Comparison of ENCODE assay signal across 8 cellular contexts in the genomic region with DNA sequence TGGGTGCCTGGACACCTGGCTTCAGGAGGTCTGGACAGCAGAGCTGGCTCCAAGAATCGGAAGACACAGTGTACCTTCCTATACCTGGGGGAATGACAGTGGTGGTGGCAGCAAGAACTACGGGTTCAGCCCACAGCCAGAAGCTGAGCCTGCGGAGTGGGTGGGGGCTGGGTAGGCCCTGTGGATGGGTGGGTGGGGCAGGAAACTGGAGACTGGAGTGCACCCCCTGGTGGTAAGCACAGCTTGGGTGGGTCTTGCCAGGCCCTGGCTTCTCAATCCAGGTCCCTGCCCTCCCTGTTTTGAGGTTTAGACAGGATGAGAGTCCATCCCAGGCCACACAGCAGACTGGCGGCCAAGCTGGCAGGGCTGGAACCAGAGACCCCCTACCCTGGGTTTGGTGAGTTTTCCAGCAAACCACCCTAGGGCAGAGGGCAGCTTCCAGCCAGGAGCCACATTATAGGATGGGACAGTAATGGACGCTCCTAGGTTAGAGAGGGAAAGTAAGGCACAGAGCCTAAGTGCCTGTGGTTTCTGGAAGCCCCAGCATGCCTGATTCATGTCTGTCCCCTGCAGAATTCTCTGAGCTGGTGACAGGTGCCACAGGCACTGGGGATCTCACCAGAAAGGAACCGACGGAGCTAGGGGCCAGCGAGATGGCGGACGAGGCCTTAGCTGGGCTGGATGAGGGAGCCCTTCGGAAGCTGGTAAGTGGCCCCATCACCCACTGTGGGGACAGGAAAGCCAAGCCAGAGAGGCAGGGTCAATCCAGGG. TPM values are rescaled to one million over a fixed set of nuclear protein-coding genes. Genes with fewer than 3 reads are reported as not detected.
DNase-seq lines count a peak whose midpoint lies in the region; ATAC-seq and TF ChIP-seq lines count a peak whose summit lies in the region.

No MANE protein-coding gene starts in this region.

- in situ Hi-C loops in KBM-7 (cut with MboI; ENCODE audit: low pct_unique_long_range_greater_than_20kb, low sequenced_read_pairs) = no loop called here
- in situ Hi-C loops in transverse colon (cut with MboI; ENCODE audit: low pct_ligation_motif_present in 1 of 4, low pct_unique_long_range_greater_than_20kb in 1 of 4, low sequenced_read_pairs in 3 of 4) = loop anchor here (5.0 to 10.0 kb wide), 2 partner anchors 115 to 138 kb away; partner anchors contain the start of genes MORC2 (in 1 of the 4) and TUG1 (in 1 of the 4)

- H3K27ac Mint-ChIP-seq in Calu3 (ENCODE audit: unreplicated experiment) = peak overlapping the region; percentile 82
- H3K27ac Mint-ChIP-seq in activated CD4-positive, alpha-beta memory T cell treated with anti-CD3 and anti-CD28 coated beads for 36 hours = no peak overlapping the region
- H3K27ac Mint-ChIP-seq in natural killer cell = no peak overlapping the region

- peaks cover 28% of the 10 kb centered on the region for H3K4me1 Mint-ChIP-seq in Calu3 (ENCODE audit: low read depth, unreplicated experiment)
- H3K4me1 Mint-ChIP-seq in activated CD4-positive, alpha-beta memory T cell treated with anti-CD3 and anti-CD28 coated beads for 36 hours (ENCODE audit: low read depth) = peaks cover 30% of the 10 kb centered on the region
- H3K4me1 Mint-ChIP-seq in natural killer cell = peaks cover 23 to 41% of the 10 kb centered on the region in 2 donors

- H3K9me3 Mint-ChIP-seq in Calu3 (ENCODE audit: low read depth, unreplicated experiment) = no peaks in the 10 kb centered on the region
- H3K9me3 Mint-ChIP-seq in activated CD4-positive, alpha-beta memory T cell treated with anti-CD3 and anti-CD28 coated beads for 36 hours = no peaks in the 10 kb centered on the region
- no peaks in the 10 kb centered on the region for H3K9me3 Mint-ChIP-seq in natural killer cell

- H3K27me3 Mint-ChIP-seq in Calu3 (ENCODE audit: unreplicated experiment) = no peaks in the 10 kb centered on the region
- no peaks in the 10 kb centered on the region for H3K27me3 Mint-ChIP-seq in activated CD4-positive, alpha-beta memory T cell treated with anti-CD3 and anti-CD28 coated beads for 36 hours
- no peaks in the 10 kb centered on the region for H3K27me3 Mint-ChIP-seq in natural killer cell (ENCODE audit: low read depth in 2 of 2)

- peak; percentile 80 for DNase-seq in Calu3
- DNase-seq in KBM-7 = peak; percentile 61
- peak; percentile 77 for DNase-seq in activated CD4-positive, alpha-beta memory T cell treated with anti-CD3 and anti-CD28 coated beads for 36 hours
- no peak for DNase-seq in epithelial cell of prostate (ENCODE audit: low read depth, low spot score)
- no peak for DNase-seq in natural killer cell
- DNase-seq in transverse colon = peak; percentile 89

- no peak for TF ChIP-seq POLR2A in transverse colon (IDR thresholded peaks at IDR 0.05)

- peak; percentile 71 for TF ChIP-seq CTCF in Calu3 (IDR thresholded peaks at IDR 0.05; ENCODE audit: unreplicated experiment)
- no peak for TF ChIP-seq CTCF in natural killer cell (IDR thresholded peaks at IDR 0.05)
- TF ChIP-seq CTCF in transverse colon (IDR thresholded peaks at IDR 0.05) = peak; percentile 61 to 77 (median 73)

- CTCF ChIA-PET in Calu3 (lab: Charles Lee) = interaction anchor here (0.6 to 2.0 kb wide), 3 partner anchors 68 to 190 kb away, joined by 3 to 8 read pairs (median 3); partner anchors contain the start of genes MORC2 and TUG1
- CTCF ChIA-PET in activated CD4-positive, alpha-beta memory T cell treated with anti-CD3 and anti-CD28 coated beads for 36 hours (lab: Charles Lee) = interaction anchor here (0.5 to 3.8 kb wide), 15 partner anchors 17 to 284 kb away, joined by 3 to 27 read pairs (median 5); partner anchors contain the start of genes LIMK2, MORC2, SELENOM and TUG1

- POLR2A ChIA-PET in activated CD4-positive, alpha-beta memory T cell treated with anti-CD3 and anti-CD28 coated beads for 36 hours (lab: Charles Lee) = interaction anchor here (0.8 to 4.7 kb wide), 5 partner anchors 24 to 210 kb away, joined by 3 to 28 read pairs (median 6); partner anchors contain the start of genes LIMK2, MORC2, PIK3IP1 and SELENOM

- 49 to 60% methylated on average over 2 to 11 of the region's 11 CpGs for WGBS in transverse colon (ENCODE audit: low coverage in 1 of 2), 2 donors

- peaks cover 31 to 84% (median 63%) of the 10 kb centered on the region in 4 donors for H3K4me1 ChIP-seq in transverse colon

- H3K27ac ChIP-seq in epithelial cell of prostate (peak overlapping the region; percentile 96), transverse colon (peak overlapping the region; percentile 90 to 97 (median 96))

- H3K9me3 ChIP-seq in transverse colon = no peaks in the 10 kb centered on the region

- H3K36me3 ChIP-seq in transverse colon = no peaks in the 10 kb centered on the region

- no TSS peak for BruUV-seq in Calu3 (replicated peaks; lab: Mats Ljungman, UMichigan)

- H3K4me3 ChIP-seq in transverse colon = peak overlapping the region; percentile 57 to 71 (median 69)

- H3K4me3 Mint-ChIP-seq in Calu3 (ENCODE audit: low read depth, unreplicated experiment) (peak overlapping the region; percentile 91), natural killer cell (peak overlapping the region; percentile 60)
- H3K4me3 Mint-ChIP-seq in activated CD4-positive, alpha-beta memory T cell treated with anti-CD3 and anti-CD28 coated beads for 36 hours = peak overlapping the region; percentile 85

- no peaks in the 10 kb centered on the region for H3K27me3 ChIP-seq in transverse colon

- H3K36me3 Mint-ChIP-seq in Calu3 (ENCODE audit: insufficient read depth, unreplicated experiment) = peaks cover 43% of the 10 kb centered on the region
- H3K36me3 Mint-ChIP-seq in activated CD4-positive, alpha-beta memory T cell treated with anti-CD3 and anti-CD28 coated beads for 36 hours = no peaks in the 10 kb centered on the region
- no peaks in the 10 kb centered on the region for H3K36me3 Mint-ChIP-seq in natural killer cell

- no peak for TF ChIP-seq EP300 in transverse colon (IDR thresholded peaks at IDR 0.05; ENCODE audit: low read depth)

- intact Hi-C loops in Calu3 (cut with micrococcal nuclease; ENCODE audit: unreplicated experiment) = loop anchor here (5.0 kb wide), 1 partner anchor 115 kb away; the partner anchor contains the start of genes MORC2 and TUG1
- intact Hi-C loops in activated CD4-positive, alpha-beta memory T cell treated with anti-CD3 and anti-CD28 coated beads for 36 hours (cut with micrococcal nuclease) = loop anchor here (5.0 to 10.0 kb wide), 3 partner anchors 132 to 490 kb away; partner anchors contain the start of genes LIMK2, PES1 and SLC35E4
- intact Hi-C loops in natural killer cell (cut with micrococcal nuclease) = loop anchor here (5.0 to 10.0 kb wide), 2 partner anchors 135 to 1392 kb away; partner anchors contain the start of gene FBXO7
- intact Hi-C loops in transverse colon (cut with DNase I; ENCODE audit: low total_unique reads) = no loop called here

- ATAC-seq in natural killer cell = no peak
- no peak for ATAC-seq in GM18861 (IDR thresholded peaks at IDR 0.05; ENCODE audit: unreplicated experiment)
- ATAC-seq in GM18511 (IDR thresholded peaks at IDR 0.05; ENCODE audit: unreplicated experiment) = no peak

RNA-seq across cellular contexts. Expression of gene SMTN, which starts 1.7 kb away (rescaled TPM):
- total RNA-seq in Calu3 (2022) (59.7 and 61.0 TPM in 2 replicates), natural killer cell (1 to 10 TPM; 2.1 to 4.3 (median 3.6) TPM), transverse colon (100 to 1,000 TPM; 171 to 341 (median 219) TPM)
- 10 to 100 TPM; 55.1 to 57.4 TPM for total RNA-seq in activated CD4-positive, alpha-beta memory T cell treated with anti-CD3 and anti-CD28 coated beads for 36 hours

RNA-seq across cellular contexts. Expression of gene SELENOM, which starts 24.6 kb away (rescaled TPM):
- total RNA-seq in Calu3 (2022) = 2.5 TPM in 1 of 2 replicates, not detected in the other
- 10 to 100 TPM; 14.1 to 14.3 TPM for total RNA-seq in activated CD4-positive, alpha-beta memory T cell treated with anti-CD3 and anti-CD28 coated beads for 36 hours
- total RNA-seq in natural killer cell = 10 to 100 TPM in 2 of 3 donors, 1 to 10 TPM in 1; 8.1 to 14.0 (median 10.6) TPM
- total RNA-seq in transverse colon = 100 to 1,000 TPM; 247 to 334 (median 315) TPM

RNA-seq across cellular contexts. Expression of gene INPP5J, which starts 40.0 kb away (rescaled TPM):
- total RNA-seq in Calu3 (2022) (4.1 and 4.2 TPM in 2 replicates), natural killer cell (not detected), transverse colon (10 to 100 TPM; 22.4 to 51.2 (median 30.8) TPM)
- total RNA-seq in activated CD4-positive, alpha-beta memory T cell treated with anti-CD3 and anti-CD28 coated beads for 36 hours = under 1 TPM in 1 of 2 experiments, not detected in 1; 0.14 TPM

RNA-seq across cellular contexts. Expression of gene PLA2G3, which starts 57.5 kb away (rescaled TPM):
- not detected in 2 replicates for total RNA-seq in Calu3 (2022)
- total RNA-seq in activated CD4-positive, alpha-beta memory T cell treated with anti-CD3 and anti-CD28 coated beads for 36 hours = not detected
- not detected for total RNA-seq in natural killer cell
- not detected for total RNA-seq in transverse colon

Comparison
In these comparisons a context has a peak if more than half of its experiments do, and no peak if none do; other contexts are left out.
1. DNase-seq: peak in Calu3 (single experiment), KBM-7 (single experiment), activated CD4-positive, alpha-beta memory T cell treated with anti-CD3 and anti-CD28 coated beads for 36 hours (single experiment) and transverse colon (single experiment); none in epithelial cell of prostate (single experiment) and natural killer cell (single experiment).
2. RNA of gene SMTN, which starts 1.7 kb away (total RNA-seq): 171 to 341 TPM in transverse colon, 59.7 to 61.0 TPM in Calu3 and 55.1 to 57.4 TPM in activated CD4-positive, alpha-beta memory T cell treated with anti-CD3 and anti-CD28 coated beads for 36 hours; 2.1 to 4.3 TPM in natural killer cell; every median in the first group is over 10 times any median in the second.
3. RNA of gene SELENOM, which starts 24.6 kb away (total RNA-seq): 247 to 334 TPM in transverse colon; 14.1 to 14.3 TPM in activated CD4-positive, alpha-beta memory T cell treated with anti-CD3 and anti-CD28 coated beads for 36 hours, 8.1 to 14.0 TPM in natural killer cell and 2.5 TPM in Calu3; every median in the first group is over 10 times any median in the second.
4. Peak in every context shown above with its lines, with median percentiles within 50 percentile points of each other: H3K4me3 Mint-ChIP-seq.